In the genomic region with DNA sequence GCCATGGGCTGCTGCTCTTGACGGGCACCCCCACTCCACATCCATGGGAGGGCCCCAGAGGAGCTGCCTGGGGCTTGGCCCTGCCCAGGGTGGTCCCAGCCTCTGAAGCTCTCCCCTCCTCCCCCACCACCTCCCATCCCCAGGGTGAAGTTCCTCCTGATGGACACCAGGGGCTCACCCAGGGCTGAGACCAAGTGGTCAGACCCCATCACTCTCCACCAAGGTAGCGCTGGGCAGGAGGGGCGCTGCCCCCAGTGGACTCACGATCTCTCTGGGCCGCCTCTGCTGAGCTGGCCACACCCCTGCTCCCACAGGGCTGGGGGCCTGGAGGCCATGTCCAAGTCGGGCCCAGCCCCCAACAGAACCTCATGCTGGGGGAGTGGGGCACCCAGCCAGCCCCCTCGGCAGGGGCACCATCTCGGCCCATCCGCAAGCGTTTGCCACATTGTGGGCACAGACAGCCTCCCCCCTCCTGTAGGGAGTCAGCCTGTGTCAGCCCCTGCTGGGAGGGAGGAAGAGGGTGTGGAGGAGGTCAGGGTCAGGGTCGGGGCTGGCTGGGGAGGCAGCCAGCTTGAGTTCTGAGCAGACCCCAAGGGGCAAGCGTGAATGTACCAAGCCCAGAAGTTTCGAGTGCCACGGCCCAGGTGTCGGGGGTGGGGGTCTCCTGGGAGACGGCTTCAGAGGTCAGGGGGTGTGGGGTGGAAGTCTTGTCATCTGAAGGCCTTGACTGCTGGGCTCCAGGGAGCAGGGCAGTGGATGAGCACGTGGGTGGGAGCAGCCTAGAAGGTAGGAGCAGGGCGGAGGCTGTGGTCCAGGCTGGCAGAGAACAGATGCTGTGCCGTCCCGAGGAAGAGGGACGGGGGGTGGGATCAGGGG, we compare ENCODE assay signal across 1 cellular context.
A peak's percentile ranks its signal among the peaks of the same experiment; 100 is the strongest.
TF ChIP-seq lines count a peak whose summit lies in the region.

No MANE protein-coding gene starts in this region.

TF ChIP-seq in HepG2, 621 proteins besides CTCF, POLR2A, EP300 and RAD21 (continued from another document and continues in another):
- TF ChIP-seq, protein P1, sequence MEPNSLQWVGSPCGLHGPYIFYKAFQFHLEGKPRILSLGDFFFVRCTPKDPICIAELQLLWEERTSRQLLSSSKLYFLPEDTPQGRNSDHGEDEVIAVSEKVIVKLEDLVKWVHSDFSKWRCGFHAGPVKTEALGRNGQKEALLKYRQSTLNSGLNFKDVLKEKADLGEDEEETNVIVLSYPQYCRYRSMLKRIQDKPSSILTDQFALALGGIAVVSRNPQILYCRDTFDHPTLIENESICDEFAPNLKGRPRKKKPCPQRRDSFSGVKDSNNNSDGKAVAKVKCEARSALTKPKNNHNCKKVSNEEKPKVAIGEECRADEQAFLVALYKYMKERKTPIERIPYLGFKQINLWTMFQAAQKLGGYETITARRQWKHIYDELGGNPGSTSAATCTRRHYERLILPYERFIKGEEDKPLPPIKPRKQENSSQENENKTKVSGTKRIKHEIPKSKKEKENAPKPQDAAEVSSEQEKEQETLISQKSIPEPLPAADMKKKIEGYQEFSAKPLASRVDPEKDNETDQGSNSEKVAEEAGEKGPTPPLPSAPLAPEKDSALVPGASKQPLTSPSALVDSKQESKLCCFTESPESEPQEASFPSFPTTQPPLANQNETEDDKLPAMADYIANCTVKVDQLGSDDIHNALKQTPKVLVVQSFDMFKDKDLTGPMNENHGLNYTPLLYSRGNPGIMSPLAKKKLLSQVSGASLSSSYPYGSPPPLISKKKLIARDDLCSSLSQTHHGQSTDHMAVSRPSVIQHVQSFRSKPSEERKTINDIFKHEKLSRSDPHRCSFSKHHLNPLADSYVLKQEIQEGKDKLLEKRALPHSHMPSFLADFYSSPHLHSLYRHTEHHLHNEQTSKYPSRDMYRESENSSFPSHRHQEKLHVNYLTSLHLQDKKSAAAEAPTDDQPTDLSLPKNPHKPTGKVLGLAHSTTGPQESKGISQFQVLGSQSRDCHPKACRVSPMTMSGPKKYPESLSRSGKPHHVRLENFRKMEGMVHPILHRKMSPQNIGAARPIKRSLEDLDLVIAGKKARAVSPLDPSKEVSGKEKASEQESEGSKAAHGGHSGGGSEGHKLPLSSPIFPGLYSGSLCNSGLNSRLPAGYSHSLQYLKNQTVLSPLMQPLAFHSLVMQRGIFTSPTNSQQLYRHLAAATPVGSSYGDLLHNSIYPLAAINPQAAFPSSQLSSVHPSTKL (CRISPR knock-in tag; IDR thresholded peaks at IDR 0.05), result 0 out of 2 replicates have a peak, but pooled peaks have one; percentile 22
- TF ChIP-seq YY1 (IDR thresholded peaks at IDR 0.05; ENCODE audit: insufficient read depth, insufficient replicate concordance, low read depth, low read length) (peak; percentile 9), JUNB (CRISPR knock-in tag; IDR thresholded peaks at IDR 0.05; ENCODE audit: borderline replicate concordance) (no peak), SMAD1 (CRISPR knock-in tag; IDR thresholded peaks at IDR 0.05; ENCODE audit: borderline replicate concordance, low read depth) (no peak), PHF8 (CRISPR knock-in tag; IDR thresholded peaks at IDR 0.05) (no peak), HOXA7 (CRISPR knock-in tag; IDR thresholded peaks at IDR 0.05) (no peak), NFIB (CRISPR knock-in tag; IDR thresholded peaks at IDR 0.05; ENCODE audit: borderline replicate concordance) (no peak), HIVEP1 (CRISPR knock-in tag; IDR thresholded peaks at IDR 0.05) (no peak), KDM1A (CRISPR knock-in tag; IDR thresholded peaks at IDR 0.05) (no peak), SUZ12 (IDR thresholded peaks at IDR 0.05; ENCODE audit: low read depth, low read length) (no peak), ZNF724P (CRISPR knock-in tag; IDR thresholded peaks at IDR 0.05; ENCODE audit: borderline replicate concordance) (no peak), ZNF451 (CRISPR knock-in tag; IDR thresholded peaks at IDR 0.05) (0 out of 2 replicates have a peak, but pooled peaks have one; percentile 34), SAP130 (CRISPR knock-in tag; IDR thresholded peaks at IDR 0.05; ENCODE audit: low read depth) (peak; percentile 52)
- TF ChIP-seq, protein P2, sequence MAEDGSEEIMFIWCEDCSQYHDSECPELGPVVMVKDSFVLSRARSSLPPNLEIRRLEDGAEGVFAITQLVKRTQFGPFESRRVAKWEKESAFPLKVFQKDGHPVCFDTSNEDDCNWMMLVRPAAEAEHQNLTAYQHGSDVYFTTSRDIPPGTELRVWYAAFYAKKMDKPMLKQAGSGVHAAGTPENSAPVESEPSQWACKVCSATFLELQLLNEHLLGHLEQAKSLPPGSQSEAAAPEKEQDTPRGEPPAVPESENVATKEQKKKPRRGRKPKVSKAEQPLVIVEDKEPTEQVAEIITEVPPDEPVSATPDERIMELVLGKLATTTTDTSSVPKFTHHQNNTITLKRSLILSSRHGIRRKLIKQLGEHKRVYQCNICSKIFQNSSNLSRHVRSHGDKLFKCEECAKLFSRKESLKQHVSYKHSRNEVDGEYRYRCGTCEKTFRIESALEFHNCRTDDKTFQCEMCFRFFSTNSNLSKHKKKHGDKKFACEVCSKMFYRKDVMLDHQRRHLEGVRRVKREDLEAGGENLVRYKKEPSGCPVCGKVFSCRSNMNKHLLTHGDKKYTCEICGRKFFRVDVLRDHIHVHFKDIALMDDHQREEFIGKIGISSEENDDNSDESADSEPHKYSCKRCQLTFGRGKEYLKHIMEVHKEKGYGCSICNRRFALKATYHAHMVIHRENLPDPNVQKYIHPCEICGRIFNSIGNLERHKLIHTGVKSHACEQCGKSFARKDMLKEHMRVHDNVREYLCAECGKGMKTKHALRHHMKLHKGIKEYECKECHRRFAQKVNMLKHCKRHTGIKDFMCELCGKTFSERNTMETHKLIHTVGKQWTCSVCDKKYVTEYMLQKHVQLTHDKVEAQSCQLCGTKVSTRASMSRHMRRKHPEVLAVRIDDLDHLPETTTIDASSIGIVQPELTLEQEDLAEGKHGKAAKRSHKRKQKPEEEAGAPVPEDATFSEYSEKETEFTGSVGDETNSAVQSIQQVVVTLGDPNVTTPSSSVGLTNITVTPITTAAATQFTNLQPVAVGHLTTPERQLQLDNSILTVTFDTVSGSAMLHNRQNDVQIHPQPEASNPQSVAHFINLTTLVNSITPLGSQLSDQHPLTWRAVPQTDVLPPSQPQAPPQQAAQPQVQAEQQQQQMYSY (CRISPR knock-in tag; IDR thresholded peaks at IDR 0.05), result no peak
- TF ChIP-seq, protein P3, sequence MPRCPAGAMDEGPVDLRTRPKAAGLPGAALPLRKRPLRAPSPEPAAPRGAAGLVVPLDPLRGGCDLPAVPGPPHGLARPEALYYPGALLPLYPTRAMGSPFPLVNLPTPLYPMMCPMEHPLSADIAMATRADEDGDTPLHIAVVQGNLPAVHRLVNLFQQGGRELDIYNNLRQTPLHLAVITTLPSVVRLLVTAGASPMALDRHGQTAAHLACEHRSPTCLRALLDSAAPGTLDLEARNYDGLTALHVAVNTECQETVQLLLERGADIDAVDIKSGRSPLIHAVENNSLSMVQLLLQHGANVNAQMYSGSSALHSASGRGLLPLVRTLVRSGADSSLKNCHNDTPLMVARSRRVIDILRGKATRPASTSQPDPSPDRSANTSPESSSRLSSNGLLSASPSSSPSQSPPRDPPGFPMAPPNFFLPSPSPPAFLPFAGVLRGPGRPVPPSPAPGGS (CRISPR knock-in tag; IDR thresholded peaks at IDR 0.05), result peak; percentile 49; the same call in 1 of the 2 replicates
- TF ChIP-seq, protein P4, sequence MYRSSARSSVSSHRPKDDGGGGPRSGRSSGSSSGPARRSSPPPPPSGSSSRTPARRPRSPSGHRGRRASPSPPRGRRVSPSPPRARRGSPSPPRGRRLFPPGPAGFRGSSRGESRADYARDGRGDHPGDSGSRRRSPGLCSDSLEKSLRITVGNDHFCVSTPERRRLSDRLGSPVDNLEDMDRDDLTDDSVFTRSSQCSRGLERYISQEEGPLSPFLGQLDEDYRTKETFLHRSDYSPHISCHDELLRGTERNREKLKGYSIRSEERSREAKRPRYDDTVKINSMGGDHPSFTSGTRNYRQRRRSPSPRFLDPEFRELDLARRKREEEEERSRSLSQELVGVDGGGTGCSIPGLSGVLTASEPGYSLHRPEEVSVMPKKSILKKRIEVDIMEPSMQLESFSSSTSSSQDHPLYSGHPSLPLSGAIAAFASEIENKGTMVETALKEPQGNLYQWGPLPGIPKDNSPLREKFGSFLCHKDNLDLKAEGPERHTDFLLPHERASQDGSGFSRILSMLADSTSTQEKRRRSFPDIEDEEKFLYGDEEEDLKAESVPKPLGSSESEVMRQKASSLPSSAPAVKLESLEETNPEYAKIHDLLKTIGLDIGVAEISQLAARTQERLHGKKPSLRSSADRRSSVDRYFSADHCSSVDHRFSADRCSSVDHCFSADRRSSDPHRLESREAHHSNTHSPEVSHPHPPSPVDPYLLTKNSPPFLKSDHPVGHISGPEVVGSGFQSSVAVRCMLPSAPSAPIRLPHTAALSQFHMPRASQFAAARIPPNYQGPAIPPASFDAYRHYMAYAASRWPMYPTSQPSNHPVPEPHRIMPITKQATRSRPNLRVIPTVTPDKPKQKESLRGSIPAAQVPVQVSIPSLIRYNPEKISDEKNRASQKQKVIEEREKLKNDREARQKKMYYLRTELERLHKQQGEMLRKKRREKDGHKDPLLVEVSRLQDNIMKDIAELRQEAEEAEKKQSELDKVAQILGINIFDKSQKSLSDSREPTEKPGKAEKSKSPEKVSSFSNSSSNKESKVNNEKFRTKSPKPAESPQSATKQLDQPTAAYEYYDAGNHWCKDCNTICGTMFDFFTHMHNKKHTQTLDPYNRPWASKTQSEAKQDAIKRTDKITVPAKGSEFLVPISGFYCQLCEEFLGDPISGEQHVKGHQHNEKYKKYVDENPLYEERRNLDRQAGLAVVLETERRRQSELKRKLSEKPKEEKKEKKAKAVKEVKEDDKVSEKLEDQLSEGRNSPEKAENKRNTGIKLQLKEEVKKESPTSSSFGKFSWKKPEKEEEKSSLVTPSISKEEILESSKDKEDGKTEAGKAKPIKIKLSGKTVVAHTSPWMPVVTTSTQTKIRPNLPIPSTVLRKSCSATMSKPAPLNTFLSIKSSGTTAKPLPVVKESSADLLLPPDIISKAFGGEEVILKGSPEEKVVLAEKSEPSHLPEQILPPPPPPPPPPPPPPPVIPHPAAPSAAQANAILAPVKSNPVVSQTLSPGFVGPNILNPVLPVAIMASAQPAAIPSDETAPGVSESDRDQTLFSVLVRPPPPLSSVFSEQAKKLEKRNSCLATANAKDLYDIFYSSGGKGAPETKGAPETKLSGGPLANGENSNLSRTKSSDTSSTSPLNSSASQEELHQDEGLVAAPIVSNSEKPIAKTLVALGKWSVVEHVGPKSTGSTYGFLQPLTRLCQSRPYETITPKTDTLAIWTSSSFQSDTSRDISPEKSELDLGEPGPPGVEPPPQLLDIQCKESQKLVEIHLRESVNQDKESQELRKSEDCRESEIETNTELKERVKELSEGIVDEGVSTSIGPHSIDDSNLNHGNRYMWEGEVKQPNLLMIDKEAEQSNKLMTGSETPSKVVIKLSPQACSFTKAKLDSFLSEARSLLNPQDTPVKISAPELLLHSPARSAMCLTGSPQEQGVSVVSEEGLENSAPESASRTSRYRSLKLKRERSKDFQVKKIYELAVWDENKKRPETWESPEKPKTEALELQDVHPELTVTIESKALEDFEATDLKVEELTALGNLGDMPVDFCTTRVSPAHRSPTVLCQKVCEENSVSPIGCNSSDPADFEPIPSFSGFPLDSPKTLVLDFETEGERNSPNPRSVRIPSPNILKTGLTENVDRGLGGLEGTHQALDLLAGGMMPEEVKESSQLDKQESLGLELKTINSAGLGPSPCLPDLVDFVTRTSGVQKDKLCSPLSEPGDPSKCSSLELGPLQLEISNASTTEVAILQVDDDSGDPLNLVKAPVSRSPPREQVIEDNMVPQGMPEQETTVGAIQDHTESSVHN (CRISPR knock-in tag; IDR thresholded peaks at IDR 0.05), result no peak
- TF ChIP-seq, protein P5, sequence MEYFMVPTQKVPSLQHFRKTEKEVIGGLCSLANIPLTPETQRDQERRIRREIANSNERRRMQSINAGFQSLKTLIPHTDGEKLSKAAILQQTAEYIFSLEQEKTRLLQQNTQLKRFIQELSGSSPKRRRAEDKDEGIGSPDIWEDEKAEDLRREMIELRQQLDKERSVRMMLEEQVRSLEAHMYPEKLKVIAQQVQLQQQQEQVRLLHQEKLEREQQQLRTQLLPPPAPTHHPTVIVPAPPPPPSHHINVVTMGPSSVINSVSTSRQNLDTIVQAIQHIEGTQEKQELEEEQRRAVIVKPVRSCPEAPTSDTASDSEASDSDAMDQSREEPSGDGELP (IDR thresholded peaks at IDR 0.05; ENCODE audit: borderline replicate concordance, low read depth), result no peak
- TF ChIP-seq, protein P6, sequence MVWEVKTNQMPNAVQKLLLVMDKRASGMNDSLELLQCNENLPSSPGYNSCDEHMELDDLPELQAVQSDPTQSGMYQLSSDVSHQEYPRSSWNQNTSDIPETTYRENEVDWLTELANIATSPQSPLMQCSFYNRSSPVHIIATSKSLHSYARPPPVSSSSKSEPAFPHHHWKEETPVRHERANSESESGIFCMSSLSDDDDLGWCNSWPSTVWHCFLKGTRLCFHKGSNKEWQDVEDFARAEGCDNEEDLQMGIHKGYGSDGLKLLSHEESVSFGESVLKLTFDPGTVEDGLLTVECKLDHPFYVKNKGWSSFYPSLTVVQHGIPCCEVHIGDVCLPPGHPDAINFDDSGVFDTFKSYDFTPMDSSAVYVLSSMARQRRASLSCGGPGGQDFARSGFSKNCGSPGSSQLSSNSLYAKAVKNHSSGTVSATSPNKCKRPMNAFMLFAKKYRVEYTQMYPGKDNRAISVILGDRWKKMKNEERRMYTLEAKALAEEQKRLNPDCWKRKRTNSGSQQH (CRISPR knock-in tag; IDR thresholded peaks at IDR 0.05; ENCODE audit: low read depth), result no peak
- TF ChIP-seq, protein P7, sequence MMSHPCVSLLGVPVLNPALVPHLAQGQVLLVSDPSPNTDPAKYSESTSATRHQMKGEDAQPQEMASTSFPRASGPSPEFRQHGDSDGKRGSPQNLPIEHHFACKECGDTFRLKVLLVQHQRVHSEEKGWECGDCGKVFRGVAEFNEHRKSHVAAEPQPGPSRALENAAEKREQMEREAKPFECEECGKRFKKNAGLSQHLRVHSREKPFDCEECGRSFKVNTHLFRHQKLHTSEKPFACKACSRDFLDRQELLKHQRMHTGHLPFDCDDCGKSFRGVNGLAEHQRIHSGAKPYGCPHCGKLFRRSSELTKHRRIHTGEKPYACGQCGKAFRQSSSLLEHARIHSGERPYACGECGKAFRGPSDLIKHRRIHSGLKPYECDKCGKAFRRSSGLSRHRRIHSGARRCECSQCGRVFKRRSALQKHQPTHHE (CRISPR knock-in tag; IDR thresholded peaks at IDR 0.05; ENCODE audit: borderline replicate concordance), result no peak
- TF ChIP-seq, protein P8, sequence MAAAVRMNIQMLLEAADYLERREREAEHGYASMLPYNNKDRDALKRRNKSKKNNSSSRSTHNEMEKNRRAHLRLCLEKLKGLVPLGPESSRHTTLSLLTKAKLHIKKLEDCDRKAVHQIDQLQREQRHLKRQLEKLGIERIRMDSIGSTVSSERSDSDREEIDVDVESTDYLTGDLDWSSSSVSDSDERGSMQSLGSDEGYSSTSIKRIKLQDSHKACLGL (CRISPR knock-in tag; IDR thresholded peaks at IDR 0.05), result no peak
- TF ChIP-seq, protein P9, sequence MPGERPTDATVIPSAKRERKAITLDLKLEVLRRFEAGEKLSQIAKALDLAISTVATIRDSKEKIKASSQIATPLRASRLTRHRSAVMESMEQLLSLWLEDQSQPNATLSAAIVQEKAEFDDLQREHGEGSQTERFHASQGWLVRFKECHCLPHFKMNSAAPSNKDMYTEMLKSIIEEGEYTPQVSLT (CRISPR knock-in tag; IDR thresholded peaks at IDR 0.05; ENCODE audit: borderline replicate concordance, low read depth), result no peak
- TF ChIP-seq, protein P10, sequence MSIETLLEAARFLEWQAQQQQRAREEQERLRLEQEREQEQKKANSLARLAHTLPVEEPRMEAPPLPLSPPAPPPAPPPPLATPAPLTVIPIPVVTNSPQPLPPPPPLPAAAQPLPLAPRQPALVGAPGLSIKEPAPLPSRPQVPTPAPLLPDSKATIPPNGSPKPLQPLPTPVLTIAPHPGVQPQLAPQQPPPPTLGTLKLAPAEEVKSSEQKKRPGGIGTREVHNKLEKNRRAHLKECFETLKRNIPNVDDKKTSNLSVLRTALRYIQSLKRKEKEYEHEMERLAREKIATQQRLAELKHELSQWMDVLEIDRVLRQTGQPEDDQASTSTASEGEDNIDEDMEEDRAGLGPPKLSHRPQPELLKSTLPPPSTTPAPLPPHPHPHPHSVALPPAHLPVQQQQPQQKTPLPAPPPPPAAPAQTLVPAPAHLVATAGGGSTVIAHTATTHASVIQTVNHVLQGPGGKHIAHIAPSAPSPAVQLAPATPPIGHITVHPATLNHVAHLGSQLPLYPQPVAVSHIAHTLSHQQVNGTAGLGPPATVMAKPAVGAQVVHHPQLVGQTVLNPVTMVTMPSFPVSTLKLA (IDR thresholded peaks at IDR 0.05), result no peak
